In genomic region chr15:41511331-41512077, GRCh38 we compare ENCODE assay signal across 16 cellular contexts. TPM values are rescaled to one million over a fixed set of nuclear protein-coding genes. Genes with fewer than 3 reads are reported as not detected.
A peak's percentile ranks its signal among the peaks of the same experiment; 100 is the strongest.
DNase-seq lines count a peak whose midpoint lies in the region; FAIRE-seq and TF ChIP-seq lines count a peak whose summit lies in the region.
"Had no signal": no experiment of that assay in that cellular context is flagged by ENCODE, and none has a peak within 500 bp of the region (broad histone marks: within the 10 kb centered on the region; RNA-seq: fewer than 3 reads in every experiment).

No MANE protein-coding gene starts in this region.

- H2AFZ ChIP-seq in H1 (ENCODE audit: low read length) (no peak overlapping the region), osteoblast (ENCODE audit: low read length) (no peak overlapping the region)

- FAIRE-seq in H1 (lab: Jason Lieb, UNC) = no peak

- no peak overlapping the region for H2AK5ac ChIP-seq in H1 (ENCODE audit: low read depth, low read length)

- H4K5ac ChIP-seq in H1 (ENCODE audit: insufficient read length, low read depth, low read length) = no peak overlapping the region

- no peak for TF ChIP-seq EP300 in H1 (IDR thresholded peaks at IDR 0.05; ENCODE audit: borderline replicate concordance in 1 of 2, low read depth in 2 of 2, low read length in 2 of 2)

- H3K4me3 Mint-ChIP-seq in activated CD4-positive, alpha-beta memory T cell treated with anti-CD3 and anti-CD28 coated beads, Interleukin-2, amount 10 ng/mL, durations not matched to agents 7 days and 5 days = no peak overlapping the region

- TF ChIP-seq CTCF in H1 (IDR thresholded peaks at IDR 0.05; ENCODE audit: control extremely low read depth in 1 of 3, insufficient read depth in 1 of 3, low read depth in 1 of 3, low read length in 3 of 3) (no peak; a peak in 1 of 4 replicates), osteoblast (IDR thresholded peaks at IDR 0.05; ENCODE audit: extremely low read depth, low read depth, low read length) (no peak)

- DNase-seq in DMS53 (lab: John Stamatoyannopoulos, UW) (peak; percentile 73), DMS53 treated with DMSO at 0.1 percent for 48 hours (lab: John Stamatoyannopoulos, UW; ENCODE audit: unreplicated experiment) (no peak), H1 (ENCODE audit: low read depth in 1 of 2, low spot score in 2 of 2) (peak in 1 of 2 experiments; percentile 75), osteoblast (ENCODE audit: insufficient read length, low spot score, missing footprints) (peak; percentile 85), HUDEP-2 (lab: John Stamatoyannopoulos, UW; ENCODE audit: unreplicated experiment in 76 of 76) (no peak), kidney glomerular epithelial cell (lab: John Stamatoyannopoulos, UW) (no peak)
- DNase-seq in activated CD4-positive, alpha-beta memory T cell treated with anti-CD3 and anti-CD28 coated beads, Interleukin-2, amount 10 ng/mL, durations not matched to agents 7 days and 5 days = no peak
- DNase-seq: GF-D8, KBM-7 had no signal

- H3K9me3 Mint-ChIP-seq in activated CD4-positive, alpha-beta memory T cell treated with anti-CD3 and anti-CD28 coated beads, Interleukin-2, amount 10 ng/mL, durations not matched to agents 7 days and 5 days = no peaks in the 10 kb centered on the region
- H3K9me3 Mint-ChIP-seq: activated naive CD4-positive, alpha-beta T cell treated with anti-CD3 and anti-CD28 coated beads for 36 hours; mesothelial cell of epicardium had no signal

- WGBS in H1 (ENCODE audit: extremely low coverage in 1 of 2, insufficient coverage in 1 of 2, insufficient read length in 1 of 2, insufficient replicate concordance in 2 of 2, low coverage in 1 of 2, low lambda C conversion rate in 2 of 2, missing lambda C conversion rate in 1 of 2), 2 experiments = 3% methylated on average over 20 of the region's 76 CpGs; no CpG with 5 or more reads in 1 of the 2 experiments

- H2BK120ac ChIP-seq in H1 (replicated peaks; ENCODE audit: low read depth, low read length) = no peak overlapping the region

- H2BK5ac ChIP-seq in H1 (ENCODE audit: low read depth, low read length) = no peak overlapping the region

- H3K79me2 ChIP-seq in H1 (ENCODE audit: control insufficient read depth in 1 of 2, insufficient read depth in 2 of 2, low read length in 2 of 2) (no peaks in the 10 kb centered on the region), osteoblast (ENCODE audit: insufficient read depth, low read length) (no peaks in the 10 kb centered on the region)

- peaks cover 38% of the 10 kb centered on the region for H3K4me1 Mint-ChIP-seq in activated CD4-positive, alpha-beta memory T cell treated with anti-CD3 and anti-CD28 coated beads, Interleukin-2, amount 10 ng/mL, durations not matched to agents 7 days and 5 days

- no peak overlapping the region for H2BK20ac ChIP-seq in H1 (ENCODE audit: low read length)

- CTCF ChIA-PET in H1 (lab: Charles Lee; ENCODE audit: partially characterized antibody) = interaction anchor here (0.6 to 2.3 kb wide), 6 partner anchors 15 to 252 kb away, joined by 3 to 7 read pairs (median 4); no protein-coding TSS in a partner anchor
- CTCF ChIA-PET in activated CD4-positive, alpha-beta memory T cell treated with anti-CD3 and anti-CD28 coated beads, Interleukin-2, amount 10 ng/mL, durations not matched to agents 7 days and 5 days (lab: Charles Lee) = interaction anchor here (0.7 to 1.0 kb wide), 2 partner anchors 11 to 45 kb away, joined by 3 read pairs; no protein-coding TSS in a partner anchor

- no peak overlapping the region for H2BK15ac ChIP-seq in H1 (ENCODE audit: low read length)

- H3K4me3 ChIP-seq in HUES48 (ENCODE audit: low read depth, low read length) = peak overlapping the region; percentile 60; the same call in 1 of the 2 replicates
- H3K4me3 ChIP-seq in H1 (ENCODE audit: extremely low read depth in 1 of 4, insufficient read depth in 2 of 4, low read depth in 3 of 4, low read length in 4 of 4) = peak overlapping the region in 3 of 4 experiments; percentile 14 to 65 (median 15); a peak in 6 of 8 replicates
- no peak overlapping the region for H3K4me3 ChIP-seq in osteoblast (ENCODE audit: insufficient read depth, low read length)

- H3K36me3 ChIP-seq in HUES48 (ENCODE audit: control insufficient read depth, insufficient read depth, low read length) (peaks cover 3% of the 10 kb centered on the region; the same call in 1 of the 2 replicates), H1 (ENCODE audit: control insufficient read depth in 2 of 4, insufficient read depth in 4 of 4, low read length in 3 of 4) (peaks cover 0 to 8% (median 0%) of the 10 kb centered on the region in 4 experiments; a peak in 1 of 8 replicates), osteoblast (ENCODE audit: insufficient read depth, low read length) (no peaks in the 10 kb centered on the region)
- H3K36me3 ChIP-seq: thyroid gland had no signal

- no peak overlapping the region for H3K4ac ChIP-seq in H1 (replicated peaks; ENCODE audit: insufficient read length, low read depth, low read length)

- TF ChIP-seq RAD21 in H1 (IDR thresholded peaks at IDR 0.05 in 1 of 2, conservative IDR thresholded peaks at IDR 0.05 in 1 of 2; ENCODE audit: low read depth in 2 of 2, low read length in 2 of 2) = no peak

- H3K23me2 ChIP-seq in H1 (ENCODE audit: low read depth, low read length) = peaks cover 15% of the 10 kb centered on the region

- no peaks in the 10 kb centered on the region for H3K9me3 ChIP-seq in HUES48 (ENCODE audit: control insufficient read depth, insufficient read depth, low read length)
- no peaks in the 10 kb centered on the region for H3K9me3 ChIP-seq in H1 (ENCODE audit: insufficient read depth in 2 of 2, low read depth in 1 of 2, low read length in 1 of 2)
- H3K9me3 ChIP-seq in osteoblast (ENCODE audit: low read depth, low read length) = no peaks in the 10 kb centered on the region
- H3K9me3 ChIP-seq: thyroid gland had no signal

- H2BK12ac ChIP-seq in H1 (ENCODE audit: low read depth, low read length) = no peak overlapping the region

- H3K56ac ChIP-seq in H1 (replicated peaks; ENCODE audit: insufficient read length, low read depth, low read length) = no peak overlapping the region

- no peak overlapping the region for H3K27ac Mint-ChIP-seq in activated CD4-positive, alpha-beta memory T cell treated with anti-CD3 and anti-CD28 coated beads, Interleukin-2, amount 10 ng/mL, durations not matched to agents 7 days and 5 days
- H3K27ac Mint-ChIP-seq: activated naive CD4-positive, alpha-beta T cell treated with anti-CD3 and anti-CD28 coated beads for 36 hours; mesothelial cell of epicardium had no signal

- H3K4me2 ChIP-seq in H1 (ENCODE audit: insufficient read depth in 1 of 2, low read depth in 2 of 2, low read length in 2 of 2) = peak overlapping the region; percentile 90 to 96
- no peak overlapping the region for H3K4me2 ChIP-seq in osteoblast (ENCODE audit: insufficient read depth, low read length)

- no peak overlapping the region for H3K14ac ChIP-seq in H1 (ENCODE audit: insufficient read length)

- no peak overlapping the region; the same call in 1 of the 2 replicates for H3K18ac ChIP-seq in H1 (ENCODE audit: extremely low read depth, low read length)

- H4K20me1 ChIP-seq in H1 (replicated peaks in 1 of 2; ENCODE audit: control insufficient read depth in 1 of 2, insufficient read depth in 2 of 2, low read length in 2 of 2) (peaks cover 0 to 12% of the 10 kb centered on the region in 2 experiments), osteoblast (ENCODE audit: insufficient read depth, low read length) (no peaks in the 10 kb centered on the region)

- no peak overlapping the region for H3K27ac ChIP-seq in HUES48 (ENCODE audit: low read depth, low read length)
- no peak overlapping the region for H3K27ac ChIP-seq in H1 (ENCODE audit: low read depth, low read length)
- no peak overlapping the region for H3K27ac ChIP-seq in osteoblast (ENCODE audit: low read depth, low read length)
- H3K27ac ChIP-seq: 22Rv1, epithelial cell of prostate, thyroid gland, VCaP had no signal

- H4K91ac ChIP-seq in H1 (replicated peaks; ENCODE audit: insufficient read length, low read length) = no peak overlapping the region

- H3K27me3 ChIP-seq in HUES48 (ENCODE audit: control insufficient read depth, insufficient read depth, low read length) (peaks cover 76% of the 10 kb centered on the region), H1 (replicated peaks in 1 of 4; ENCODE audit: control insufficient read depth in 3 of 4, extremely low read depth in 1 of 4, insufficient read depth in 3 of 4, low read length in 3 of 4) (peaks cover 32 to 73% (median 62%) of the 10 kb centered on the region in 4 experiments), osteoblast (ENCODE audit: insufficient read depth, low read length) (peaks cover 41% of the 10 kb centered on the region)

- H3K23ac ChIP-seq in H1 (ENCODE audit: insufficient read length) = no peak overlapping the region

- H3K36me3 Mint-ChIP-seq in activated CD4-positive, alpha-beta memory T cell treated with anti-CD3 and anti-CD28 coated beads, Interleukin-2, amount 10 ng/mL, durations not matched to agents 7 days and 5 days (ENCODE audit: low read depth) = peaks cover 2% of the 10 kb centered on the region

- POLR2A ChIA-PET in H1 (lab: Charles Lee; ENCODE audit: partially characterized antibody) = interaction anchor here (1.1 to 2.5 kb wide), 4 partner anchors 10 to 33 kb away, joined by 4 to 19 read pairs (median 6); partner anchors contain the start of genes ITPKA and RPAP1
- POLR2A ChIA-PET in activated CD4-positive, alpha-beta memory T cell treated with anti-CD3 and anti-CD28 coated beads, Interleukin-2, amount 10 ng/mL, durations not matched to agents 7 days and 5 days (lab: Charles Lee) = interaction anchor here (0.7 to 1.5 kb wide), 3 partner anchors 9 to 32 kb away, joined by 3 to 4 read pairs (median 3); no protein-coding TSS in a partner anchor

- H4K8ac ChIP-seq in H1 (ENCODE audit: extremely low read depth, insufficient read depth, low read length) = no peak overlapping the region

- H3K9ac ChIP-seq in HUES48 (ENCODE audit: low read depth, low read length) (no peak overlapping the region), H1 (replicated peaks in 1 of 4; ENCODE audit: extremely low read depth in 1 of 4, low read depth in 3 of 4, low read length in 3 of 4) (no peak overlapping the region)

- H3K27me3 Mint-ChIP-seq in activated CD4-positive, alpha-beta memory T cell treated with anti-CD3 and anti-CD28 coated beads, Interleukin-2, amount 10 ng/mL, durations not matched to agents 7 days and 5 days = peaks cover 46% of the 10 kb centered on the region

- H3K4me1 ChIP-seq in HUES48 (ENCODE audit: control insufficient read depth, insufficient read depth, low read length) = peaks cover 7% of the 10 kb centered on the region; the same call in 1 of the 2 replicates
- peaks cover 0 to 26% (median 13%) of the 10 kb centered on the region in 4 experiments; a peak in 5 of 7 replicates for H3K4me1 ChIP-seq in H1 (replicated peaks in 1 of 4; ENCODE audit: control insufficient read depth in 3 of 4, insufficient read depth in 4 of 4, low read length in 3 of 4)
- H3K4me1 ChIP-seq in osteoblast (ENCODE audit: insufficient read depth, low read length) = peaks cover 8% of the 10 kb centered on the region

- H3K79me1 ChIP-seq in H1 (ENCODE audit: low read depth, low read length) = no peaks in the 10 kb centered on the region

- no peak for TF ChIP-seq POLR2A in H1 (IDR thresholded peaks at IDR 0.05; ENCODE audit: control extremely low read depth in 1 of 2, low read depth in 2 of 2, low read length in 2 of 2)

RNA-seq across cellular contexts. Expression of gene LTK, which starts 2.1 kb away (rescaled TPM):
- total RNA-seq in H1 (2021; fragmentation: NEBNext Ultra II Directional; extraction: Animal tissue kit (Norgen Biotek cat#: 25700)) = 0.19 and 0.38 TPM in 2 replicates
- polyA plus RNA-seq in H1 (2011; rRNA removed) = 0.05 and 0.06 TPM in 2 replicates
- 0.18 TPM for polyA plus RNA-seq in H1 (2011; cell fraction: cytosol; rRNA removed)
- 0.76 TPM for polyA plus RNA-seq in H1 (2011; cell fraction: nucleus; rRNA removed)
- 0.13 to 0.39 TPM (median 0.19 TPM) in 3 of 4 replicates, not detected in the other for polyA plus RNA-seq in H1 (2012, experiment 1 of 2)
- 0.14 TPM for polyA plus RNA-seq in H1 (2012, experiment 2 of 2)
- 0.14 TPM for polyA plus RNA-seq in H1 (2013, experiment 1 of 2)
- 0.09 TPM for polyA plus RNA-seq in H1 (2013, experiment 2 of 2)
- polyA minus RNA-seq in H1 (2011; rRNA and poly(A)+ RNA removed) = not detected in 2 replicates
- polyA minus RNA-seq in H1 (2011; cell fraction: cytosol; rRNA and poly(A)+ RNA removed) = not detected
- not detected for polyA minus RNA-seq in H1 (2011; cell fraction: nucleus; rRNA and poly(A)+ RNA removed)
- total RNA-seq in osteoblast = not detected in 2 replicates
- 1 to 10 TPM; 5.2 to 5.5 TPM for total RNA-seq in activated CD4-positive, alpha-beta memory T cell treated with anti-CD3 and anti-CD28 coated beads, Interleukin-2, amount 10 ng/mL, durations not matched to agents 7 days and 5 days
- total RNA-seq: activated naive CD4-positive, alpha-beta T cell treated with anti-CD3 and anti-CD28 coated beads for 36 hours had no signal

RNA-seq across cellular contexts. Expression of gene ITPKA, which starts 17.8 kb away (rescaled TPM):
- 0.67 and 0.99 TPM in 2 replicates for total RNA-seq in H1 (2021; fragmentation: NEBNext Ultra II Directional; extraction: Animal tissue kit (Norgen Biotek cat#: 25700))
- 0.25 and 0.39 TPM in 2 replicates for polyA plus RNA-seq in H1 (2011; rRNA removed)
- polyA plus RNA-seq in H1 (2011; cell fraction: cytosol; rRNA removed) = 0.30 TPM
- polyA plus RNA-seq in H1 (2011; cell fraction: nucleus; rRNA removed) = 0.80 TPM
- polyA plus RNA-seq in H1 (2012, experiment 1 of 2) = 0.60 to 0.77 TPM (median 0.64 TPM) in 3 of 4 replicates, not detected in the other
- polyA plus RNA-seq in H1 (2012, experiment 2 of 2) = 0.70 TPM
- 0.53 TPM for polyA plus RNA-seq in H1 (2013, experiment 1 of 2)
- 0.37 TPM for polyA plus RNA-seq in H1 (2013, experiment 2 of 2)
- 0.22 and 0.29 TPM in 2 replicates for polyA minus RNA-seq in H1 (2011; rRNA and poly(A)+ RNA removed)
- not detected for polyA minus RNA-seq in H1 (2011; cell fraction: cytosol; rRNA and poly(A)+ RNA removed)
- polyA minus RNA-seq in H1 (2011; cell fraction: nucleus; rRNA and poly(A)+ RNA removed) = 0.40 TPM
- total RNA-seq in osteoblast = 0.29 and 0.36 TPM in 2 replicates
- under 1 TPM; 0.30 to 0.48 TPM for total RNA-seq in activated CD4-positive, alpha-beta memory T cell treated with anti-CD3 and anti-CD28 coated beads, Interleukin-2, amount 10 ng/mL, durations not matched to agents 7 days and 5 days

RNA-seq across cellular contexts. Expression of gene RPAP1, which starts 32.6 kb away (rescaled TPM):
- 84.3 and 86.6 TPM in 2 replicates for total RNA-seq in H1 (2021; fragmentation: NEBNext Ultra II Directional; extraction: Animal tissue kit (Norgen Biotek cat#: 25700))
- polyA plus RNA-seq in H1 (2011; rRNA removed) = 53.3 and 85.6 TPM in 2 replicates
- polyA plus RNA-seq in H1 (2011; cell fraction: cytosol; rRNA removed) = 27.4 TPM
- 76.1 TPM for polyA plus RNA-seq in H1 (2011; cell fraction: nucleus; rRNA removed)
- polyA plus RNA-seq in H1 (2012, experiment 1 of 2) = 66.6 to 76.2 TPM (median 71.2 TPM) in 4 replicates
- 72.7 TPM for polyA plus RNA-seq in H1 (2012, experiment 2 of 2)
- 46.6 TPM for polyA plus RNA-seq in H1 (2013, experiment 1 of 2)
- polyA plus RNA-seq in H1 (2013, experiment 2 of 2) = 43.2 TPM
- 45.1 and 58.5 TPM in 2 replicates for polyA minus RNA-seq in H1 (2011; rRNA and poly(A)+ RNA removed)
- polyA minus RNA-seq in H1 (2011; cell fraction: cytosol; rRNA and poly(A)+ RNA removed) = 39.3 TPM
- polyA minus RNA-seq in H1 (2011; cell fraction: nucleus; rRNA and poly(A)+ RNA removed) = 53.5 TPM
- total RNA-seq in osteoblast = 11.9 and 13.8 TPM in 2 replicates
- 10 to 100 TPM; 33.9 to 35.1 TPM for total RNA-seq in activated CD4-positive, alpha-beta memory T cell treated with anti-CD3 and anti-CD28 coated beads, Interleukin-2, amount 10 ng/mL, durations not matched to agents 7 days and 5 days

RNA-seq across cellular contexts. Expression of gene TYRO3, which starts 47.5 kb away (rescaled TPM):
- total RNA-seq in H1 (2021; fragmentation: NEBNext Ultra II Directional; extraction: Animal tissue kit (Norgen Biotek cat#: 25700)) = 96.8 and 98.8 TPM in 2 replicates
- polyA plus RNA-seq in H1 (2011; rRNA removed) = 82.7 and 131 TPM in 2 replicates
- 84.9 TPM for polyA plus RNA-seq in H1 (2011; cell fraction: cytosol; rRNA removed)
- polyA plus RNA-seq in H1 (2011; cell fraction: nucleus; rRNA removed) = 193 TPM
- polyA plus RNA-seq in H1 (2012, experiment 1 of 2) = 68.1 to 113 TPM (median 105 TPM) in 4 replicates
- polyA plus RNA-seq in H1 (2012, experiment 2 of 2) = 96.2 TPM
- polyA plus RNA-seq in H1 (2013, experiment 1 of 2) = 58.3 TPM
- polyA plus RNA-seq in H1 (2013, experiment 2 of 2) = 62.9 TPM
- 166 and 223 TPM in 2 replicates for polyA minus RNA-seq in H1 (2011; rRNA and poly(A)+ RNA removed)
- 121 TPM for polyA minus RNA-seq in H1 (2011; cell fraction: cytosol; rRNA and poly(A)+ RNA removed)
- polyA minus RNA-seq in H1 (2011; cell fraction: nucleus; rRNA and poly(A)+ RNA removed) = 106 TPM
- 6.2 and 6.8 TPM in 2 replicates for total RNA-seq in osteoblast
- 1 to 10 TPM in 1 of 2 experiments, under 1 TPM in 1; 0.98 to 1.9 TPM for total RNA-seq in activated CD4-positive, alpha-beta memory T cell treated with anti-CD3 and anti-CD28 coated beads, Interleukin-2, amount 10 ng/mL, durations not matched to agents 7 days and 5 days

Comparison
In these comparisons a context has a peak if more than half of its experiments do, and no peak if none do; other contexts are left out.
1. DNase-seq: peak in DMS53 (single experiment) and osteoblast (single experiment); none in DMS53 treated with DMSO at 0.1 percent for 48 hours (single experiment), HUDEP-2 (0 of 76), activated CD4-positive, alpha-beta memory T cell treated with anti-CD3 and anti-CD28 coated beads, Interleukin-2, amount 10 ng/mL, durations not matched to agents 7 days and 5 days (single experiment) and kidney glomerular epithelial cell (single experiment).